21 cellular contexts compared by ENCODE assay signal in genomic region chr5:89309268-89309667, GRCh38.
"Had no signal": no experiment of that assay in that cellular context is flagged by ENCODE, and none has a peak within 500 bp of the region (broad histone marks: within the 10 kb centered on the region; RNA-seq: fewer than 3 reads in every experiment).

No MANE protein-coding gene starts in this region.

- H3K27ac Mint-ChIP-seq: activated CD4-positive, alpha-beta memory T cell treated with anti-CD3 and anti-CD28 coated beads for 36 hours; T-helper 2 cell treated with Interferon-gamma antibody and Interleukin-4, amounts not matched to agents 5 μg/mL and 100 μg/mL, for 36 hours; WTC11 had no signal

- DNase-seq: activated CD4-positive, alpha-beta memory T cell treated with anti-CD3 and anti-CD28 coated beads for 36 hours; activated CD4-positive, alpha-beta T cell treated with anti-CD3 and anti-CD28 coated beads for 4 hours; activated T-cell treated with anti-CD3 and anti-CD28 coated beads for 4 hours; aorta; brain microvascular endothelial cell; colonic mucosa; erythroblast; head of caudate nucleus; kidney; left ventricle myocardium inferior; psoas muscle; right lobe of liver; small intestine; stimulated activated CD4-positive, alpha-beta T cell treated with anti-CD3 and anti-CD28 coated beads, Interleukin-15, amount 100 ng/mL, for 24 hours; stimulated activated CD4-positive, alpha-beta T cell treated with anti-CD3 and anti-CD28 coated beads, Interleukin-2, amount 100 ng/mL, for 48 hours; upper lobe of left lung had no signal

- H3K4me3 Mint-ChIP-seq: activated CD4-positive, alpha-beta memory T cell treated with anti-CD3 and anti-CD28 coated beads for 36 hours; central memory CD8-positive, alpha-beta T cell; neural crest cell; T-helper 2 cell treated with Interferon-gamma antibody and Interleukin-4, amounts not matched to agents 5 μg/mL and 100 μg/mL, for 36 hours; WTC11 had no signal

- H3K36me3 ChIP-seq: brain microvascular endothelial cell, colonic mucosa, left ventricle myocardium inferior, right lobe of liver, thoracic aorta, upper lobe of left lung had no signal

- H3K4me1 Mint-ChIP-seq: central memory CD8-positive, alpha-beta T cell; neural crest cell had no signal

- ATAC-seq: psoas muscle, right lobe of liver, WTC11 had no signal

- H3K27me3 ChIP-seq: brain microvascular endothelial cell, colonic mucosa, right lobe of liver, upper lobe of left lung had no signal

- H3K4me3 ChIP-seq: colonic mucosa, left ventricle myocardium inferior, psoas muscle, right lobe of liver, thoracic aorta, upper lobe of left lung had no signal

- H3K36me3 Mint-ChIP-seq: activated CD4-positive, alpha-beta memory T cell treated with anti-CD3 and anti-CD28 coated beads for 36 hours; WTC11 had no signal

- H3K9me3 Mint-ChIP-seq: neural crest cell; T-helper 2 cell treated with Interferon-gamma antibody and Interleukin-4, amounts not matched to agents 5 μg/mL and 100 μg/mL, for 36 hours; WTC11 had no signal

- H3K27me3 Mint-ChIP-seq: activated CD4-positive, alpha-beta memory T cell treated with anti-CD3 and anti-CD28 coated beads for 36 hours; central memory CD8-positive, alpha-beta T cell had no signal
